ENCODE assay signal across 22 cellular contexts in genomic region chr1:101364370-101365120, GRCh38.
DNase-seq lines count a peak whose midpoint lies in the region; ATAC-seq, FAIRE-seq and TF ChIP-seq lines count a peak whose summit lies in the region.
"Had no signal": no experiment of that assay in that cellular context is flagged by ENCODE, and none has a peak within 500 bp of the region (broad histone marks: within the 10 kb centered on the region; RNA-seq: fewer than 3 reads in every experiment).

No MANE protein-coding gene starts in this region.

- H4K20me1 ChIP-seq in SK-N-SH (ENCODE audit: insufficient read depth) (no peaks in the 10 kb centered on the region), GM12878 (ENCODE audit: control insufficient read depth, insufficient read depth) (no peaks in the 10 kb centered on the region)
- H4K20me1 ChIP-seq: BLaER1 had no signal

- 83% methylated on average over 3 of the region's 3 CpGs for WGBS in SK-N-SH (ENCODE audit: low lambda C conversion rate)
- 66% methylated on average over 3 of the region's 3 CpGs for WGBS in GM12878 (ENCODE audit: insufficient coverage, insufficient replicate concordance, low lambda C conversion rate, missing lambda C conversion rate)
- 74 to 82% (median 80%) methylated on average over 3 of the region's 3 CpGs for WGBS in stomach, 5 donors

- RAD21 ChIA-PET in GM12878 (lab: Charles Lee; ENCODE audit: unreplicated experiment): interaction anchor here (0.7 to 4.1 kb wide), 18 partner anchors 10 to 457 kb away, joined by 3 to 39 read pairs (median 4); no protein-coding TSS in a partner anchor

- no peak overlapping the region for H3K4me3 ChIP-seq in SK-N-SH (ENCODE audit: low read depth in 2 of 2, low read length in 1 of 2)
- H3K4me3 ChIP-seq in GM12878: no peak overlapping the region
- no peak overlapping the region for H3K4me3 ChIP-seq in stomach
- H3K4me3 ChIP-seq: BLaER1, colonic mucosa, K562, right atrium auricular region had no signal

- TF ChIP-seq CTCF in SK-N-SH (IDR thresholded peaks at IDR 0.05): no peak
- TF ChIP-seq CTCF in GM12878 (IDR thresholded peaks at IDR 0.05 in 2 of 3, conservative IDR thresholded peaks at IDR 0.05 in 1 of 3; ENCODE audit: control insufficient read depth in 2 of 3, extremely low read depth in 1 of 3, insufficient read depth in 1 of 3, low read depth in 3 of 3, low read length in 3 of 3): no peak
- no peak for TF ChIP-seq CTCF in D721Med (IDR thresholded peaks at IDR 0.05; ENCODE audit: insufficient read depth, missing control alignments)
- TF ChIP-seq CTCF in stomach (IDR thresholded peaks at IDR 0.05): no peak

- H3K4me1 ChIP-seq in SK-N-SH (ENCODE audit: control insufficient read depth in 1 of 2, insufficient read depth in 2 of 2, low read depth in 1 of 2, low read length in 1 of 2): peaks cover 10 to 13% of the 10 kb centered on the region in 2 experiments; a peak in 3 of 4 replicates
- peaks cover 29% of the 10 kb centered on the region for H3K4me1 ChIP-seq in GM12878 (ENCODE audit: control insufficient read depth, insufficient read depth, low read length)
- H3K4me1 ChIP-seq in stomach: peaks cover 0 to 8% (median 4%) of the 10 kb centered on the region in 4 donors
- H3K4me1 ChIP-seq: colonic mucosa, right atrium auricular region had no signal

- POLR2A ChIA-PET in SK-N-SH (lab: Yijun Ruan, JAX): no interaction called here
- POLR2A ChIA-PET in GM12878 (lab: Charles Lee): interaction anchor here (0.7 to 2.2 kb wide), 8 partner anchors 9 to 122 kb away, joined by 3 to 12 read pairs (median 5); no protein-coding TSS in a partner anchor

- intact Hi-C loops in GM12878 (cut with micrococcal nuclease; ENCODE audit: unreplicated experiment): no loop called here
- intact Hi-C loops in stomach (cut with DNase I; ENCODE audit: low total_unique reads): no loop called here

- H3K4me2 ChIP-seq in SK-N-SH (peak overlapping the region; percentile 2; the same call in 1 of the 2 replicates), GM12878 (ENCODE audit: control insufficient read depth, insufficient read depth) (peak overlapping the region; percentile 26)
- H3K4me2 ChIP-seq: BLaER1 had no signal

- H3K36me3 ChIP-seq in SK-N-SH (replicated peaks in 1 of 2; ENCODE audit: control insufficient read depth in 1 of 2, insufficient read depth in 2 of 2, low read length in 1 of 2): no peaks in the 10 kb centered on the region
- H3K36me3 ChIP-seq in GM12878 (ENCODE audit: control insufficient read depth in 2 of 2, insufficient read depth in 2 of 2, low read length in 1 of 2): no peaks in the 10 kb centered on the region
- no peaks in the 10 kb centered on the region for H3K36me3 ChIP-seq in stomach
- H3K36me3 ChIP-seq: BLaER1, colonic mucosa, right atrium auricular region had no signal

- no peaks in the 10 kb centered on the region for H3K9me2 ChIP-seq in SK-N-SH

- no peak for FAIRE-seq in GM12878 (lab: Jason Lieb, UNC)
- no peak for FAIRE-seq in D721Med (lab: Jason Lieb, UNC)
- FAIRE-seq: islet of Langerhans, K562 had no signal

- no peak for ATAC-seq in SK-N-SH treated with all-trans-retinoic acid at 6 μM for 48 hours
- ATAC-seq in HG02852 (IDR thresholded peaks at IDR 0.05; ENCODE audit: unreplicated experiment): peak; percentile 80
- ATAC-seq in GM12878: peak; percentile 68
- ATAC-seq: K562 had no signal

- no peak overlapping the region for H3K9ac ChIP-seq in SK-N-SH
- H3K9ac ChIP-seq in GM12878 (ENCODE audit: control insufficient read depth, insufficient read depth, low read length): peak overlapping the region; percentile 41
- H3K9ac ChIP-seq: BLaER1 had no signal

- no peak for DNase-seq in SK-N-SH
- no peak for DNase-seq in GM12878 (ENCODE audit: low read depth, low spot score)
- DNase-seq in NCI-H1105 (lab: John Stamatoyannopoulos, UW): no peak
- no peak for DNase-seq in D721Med (ENCODE audit: insufficient read length, low spot score)
- DNase-seq in stomach: no peak
- DNase-seq in cerebellar cortex (ENCODE audit: low spot score): no peak
- DNase-seq: activated B cell treated with CpG ODN at 0.5 μM for 24 hours; activated gamma-delta T cell; amygdala; colonic mucosa; NCI-H1105 treated with DMSO at 0.1 percent for 48 hours; NCI-H2227 treated with DMSO at 0.1 percent for 48 hours; NK-92 treated with Interleukin-12 subunit alpha and Interleukin-12 subunit beta, amount 100 ng/mL, for 24 hours; RPMI8226; T-helper 1 cell had no signal

- in situ Hi-C loops in GM12878 (cut with MboI): no loop called here

- H3K9me3 ChIP-seq in SK-N-SH: no peaks in the 10 kb centered on the region
- H3K9me3 ChIP-seq in GM12878 (replicated peaks; ENCODE audit: control insufficient read depth, insufficient read depth, low read length): peaks cover 11% of the 10 kb centered on the region; the same call in 2 of the 3 replicates
- no peaks in the 10 kb centered on the region for H3K9me3 ChIP-seq in stomach
- H3K9me3 ChIP-seq: colonic mucosa, right atrium auricular region had no signal

- TF ChIP-seq EP300 in SK-N-SH (IDR thresholded peaks at IDR 0.05; ENCODE audit: borderline replicate concordance in 1 of 2, low read depth in 1 of 2, low read length in 1 of 2): no peak
- TF ChIP-seq EP300 in GM12878 (IDR thresholded peaks at IDR 0.05; ENCODE audit: borderline replicate concordance in 1 of 2, control insufficient read depth in 1 of 2, low read depth in 2 of 2, low read length in 2 of 2): 0 out of 4 replicates have a peak, but pooled peaks of 1 of the 2 experiments have one; percentile 15
- no peak for TF ChIP-seq EP300 in stomach (IDR thresholded peaks at IDR 0.05)

- CTCF ChIA-PET in SK-N-SH (lab: Yijun Ruan, JAX): interaction anchor here (1.0 to 1.8 kb wide), 5 partner anchors 11 to 110 kb away, joined by 3 to 5 read pairs (median 4); no protein-coding TSS in a partner anchor
- CTCF ChIA-PET in GM12878 (lab: Yijun Ruan, JAX): interaction anchor here (0.6 to 2.4 kb wide), 18 partner anchors 9 to 126 kb away, joined by 3 to 14 read pairs (median 4); no protein-coding TSS in a partner anchor

- H3F3A ChIP-seq in SK-N-SH (replicated peaks; ENCODE audit: insufficient read depth): peaks cover 12% of the 10 kb centered on the region

- SMC1A ChIA-PET in GM12878 (lab: Charles Lee; ENCODE audit: uncharacterized antibody, unreplicated experiment): interaction anchor here (0.8 to 20.9 kb wide), 11 partner anchors 8 to 74 kb away, joined by 3 to 618 read pairs (median 8); no protein-coding TSS in a partner anchor

- TF ChIP-seq RAD21 in SK-N-SH (IDR thresholded peaks at IDR 0.05; ENCODE audit: low read length): no peak
- no peak for TF ChIP-seq RAD21 in GM12878 (IDR thresholded peaks at IDR 0.05; ENCODE audit: insufficient read depth, low read depth, low read length)

- BruUV-seq in GM12878 (replicated peaks; lab: Mats Ljungman, UMichigan): no TSS peak

- H3K79me2 ChIP-seq in SK-N-SH (ENCODE audit: insufficient read depth): no peaks in the 10 kb centered on the region
- no peaks in the 10 kb centered on the region for H3K79me2 ChIP-seq in GM12878 (ENCODE audit: control insufficient read depth, insufficient read depth, low read length)

- H3K27ac ChIP-seq in SK-N-SH (ENCODE audit: low read depth in 2 of 2, low read length in 1 of 2): peak overlapping the region in 1 of 2 experiments; percentile 55; a peak in 2 of 4 replicates
- peak overlapping the region; percentile 83 for H3K27ac ChIP-seq in GM12878 (ENCODE audit: control insufficient read depth, insufficient read depth)
- H3K27ac ChIP-seq in stomach: no peak overlapping the region
- H3K27ac ChIP-seq: 22Rv1, BLaER1, colonic mucosa, right atrium auricular region had no signal

- H2AFZ ChIP-seq in SK-N-SH (ENCODE audit: low read depth) (peak overlapping the region; percentile 71), GM12878 (ENCODE audit: control insufficient read depth, low read depth, low read length) (peak overlapping the region; percentile 20; the same call in 1 of the 2 replicates)

- H3K27me3 ChIP-seq in SK-N-SH (ENCODE audit: insufficient read depth): no peaks in the 10 kb centered on the region
- H3K27me3 ChIP-seq in GM12878 (replicated peaks in 1 of 2; ENCODE audit: control insufficient read depth in 2 of 2, insufficient read depth in 2 of 2, low read length in 1 of 2): no peaks in the 10 kb centered on the region
- no peaks in the 10 kb centered on the region for H3K27me3 ChIP-seq in stomach
- H3K27me3 ChIP-seq: BLaER1, colonic mucosa, right atrium auricular region had no signal

- TF ChIP-seq POLR2A in GM12878 (IDR thresholded peaks at IDR 0.05; ENCODE audit: low read depth, low read length) (no peak), stomach (IDR thresholded peaks at IDR 0.05) (no peak)

TF ChIP-seq in SK-N-SH, 30 proteins besides CTCF, POLR2A, EP300 and RAD21 (continues in another document):
- no peak for TF ChIP-seq MEF2A (IDR thresholded peaks at IDR 0.05; ENCODE audit: borderline replicate concordance, low read depth)
- TF ChIP-seq USF1 (IDR thresholded peaks at IDR 0.05; ENCODE audit: borderline replicate concordance, low read depth): no peak
- TF ChIP-seq JUND (IDR thresholded peaks at IDR 0.05): no peak

TF ChIP-seq in SK-N-SH treated with all-trans-retinoic acid at 6 μM for 48 hours, 23 proteins besides CTCF, POLR2A, EP300 and RAD21 (continues in another document):
- TF ChIP-seq ZFP30 (CRISPR knock-in tag; IDR thresholded peaks at IDR 0.05) (no peak), ZNF565 (CRISPR knock-in tag; conservative IDR thresholded peaks at IDR 0.05; ENCODE audit: low read depth) (no peak), BACH2 (CRISPR knock-in tag; IDR thresholded peaks at IDR 0.05; ENCODE audit: borderline replicate concordance) (no peak), ISL1 (CRISPR knock-in tag; IDR thresholded peaks at IDR 0.05) (no peak)

TF ChIP-seq in GM12878, 131 proteins besides CTCF, POLR2A, EP300 and RAD21:
- TF ChIP-seq MTA3 (IDR thresholded peaks at IDR 0.05; ENCODE audit: borderline replicate concordance, low read length) (peak; percentile 19; the same call in 1 of the 2 replicates), RUNX3 (IDR thresholded peaks at IDR 0.05; ENCODE audit: low read length) (peak; percentile 45), BHLHE40 (IDR thresholded peaks at IDR 0.05; ENCODE audit: borderline replicate concordance in 1 of 2, low read depth in 2 of 2, low read length in 1 of 2) (no peak), JUNB (IDR thresholded peaks at IDR 0.05) (peak; percentile 30; the same call in 1 of the 2 replicates), ZNF207 (IDR thresholded peaks at IDR 0.05; ENCODE audit: borderline replicate concordance) (no peak), NFIC (IDR thresholded peaks at IDR 0.05; ENCODE audit: low read depth, low read length) (0 out of 2 replicates have a peak, but pooled peaks have one; percentile 23)
TF ChIP-seq in GM12878: peak in this region for 4.

Comparison
In these comparisons a context has a peak if more than half of its experiments do, and no peak if none do; other contexts are left out.
1. Of the 26 proteins assayed by ChIP-seq in both GM12878 and SK-N-SH: peak only in GM12878: NFIC; only in SK-N-SH: none; in both: none; in neither: 24; mixed calls (peak in some experiments, not most) for 1.